Comparison of ENCODE assay signal across 8 cellular contexts in the genomic region with DNA sequence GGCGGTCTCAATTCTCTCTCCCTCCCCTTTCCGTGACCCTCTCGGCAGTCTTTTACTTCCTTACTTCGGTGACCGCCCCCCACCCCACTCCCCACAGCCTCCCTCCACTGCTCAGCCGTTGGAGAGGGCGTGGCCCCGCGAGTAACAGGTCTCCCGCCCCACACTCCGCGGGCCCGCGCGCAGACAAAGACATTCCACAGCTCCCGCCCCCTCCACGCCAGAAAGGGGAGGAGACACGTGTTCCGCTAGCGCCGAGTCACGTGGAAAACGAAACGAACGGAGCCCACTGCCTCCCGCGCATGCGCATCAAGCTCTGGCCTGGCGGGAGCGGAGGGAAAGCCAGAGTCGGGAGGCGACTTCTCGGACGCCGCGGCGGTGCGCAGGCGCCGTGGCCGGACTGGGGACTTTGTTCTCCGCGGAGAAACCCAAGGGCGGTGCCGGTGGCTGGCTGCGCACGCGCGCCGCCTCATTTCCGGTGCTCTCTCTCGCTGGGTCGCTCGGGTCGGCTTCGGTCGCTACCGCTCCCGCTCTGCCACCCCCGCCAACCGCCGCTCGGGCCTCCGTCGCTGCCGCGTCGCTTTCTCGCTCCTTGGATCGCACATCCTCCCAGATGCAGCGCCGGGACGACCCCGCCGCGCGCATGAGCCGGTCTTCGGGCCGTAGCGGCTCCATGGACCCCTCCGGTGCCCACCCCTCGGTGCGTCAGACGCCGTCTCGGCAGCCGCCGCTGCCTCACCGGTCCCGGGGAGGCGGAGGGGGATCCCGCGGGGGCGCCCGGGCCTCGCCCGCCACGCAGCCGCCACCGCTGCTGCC. TPM values are rescaled to one million over a fixed set of nuclear protein-coding genes. Genes with fewer than 3 reads are reported as not detected.
DNase-seq lines count a peak whose midpoint lies in the region; ATAC-seq and TF ChIP-seq lines count a peak whose summit lies in the region.

A gene with protein sequence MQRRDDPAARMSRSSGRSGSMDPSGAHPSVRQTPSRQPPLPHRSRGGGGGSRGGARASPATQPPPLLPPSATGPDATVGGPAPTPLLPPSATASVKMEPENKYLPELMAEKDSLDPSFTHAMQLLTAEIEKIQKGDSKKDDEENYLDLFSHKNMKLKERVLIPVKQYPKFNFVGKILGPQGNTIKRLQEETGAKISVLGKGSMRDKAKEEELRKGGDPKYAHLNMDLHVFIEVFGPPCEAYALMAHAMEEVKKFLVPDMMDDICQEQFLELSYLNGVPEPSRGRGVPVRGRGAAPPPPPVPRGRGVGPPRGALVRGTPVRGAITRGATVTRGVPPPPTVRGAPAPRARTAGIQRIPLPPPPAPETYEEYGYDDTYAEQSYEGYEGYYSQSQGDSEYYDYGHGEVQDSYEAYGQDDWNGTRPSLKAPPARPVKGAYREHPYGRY (plus strand): TSS at position 483 of the 813 bp plus-strand sequence. CDS start 128 bp downstream, at position 611.

- no peaks in the 10 kb centered on the region for H3K27me3 ChIP-seq in prostate gland (replicated peaks; ENCODE audit: insufficient read depth)

- TF ChIP-seq CTCF in prostate gland (IDR thresholded peaks at IDR 0.05): peak in 2 of 4 experiments; percentile 14 to 23

- ATAC-seq in GM18498 (IDR thresholded peaks at IDR 0.05; ENCODE audit: unreplicated experiment): peak; percentile 86
- peak; percentile 76 for ATAC-seq in HG02938 (IDR thresholded peaks at IDR 0.05; ENCODE audit: unreplicated experiment)
- peak; percentile 95 for ATAC-seq in left ventricle myocardium superior

- WGBS in prostate gland: under 1% methylated on average over 89 of the region's 101 CpGs
- WGBS in urinary bladder: under 1% methylated on average over 101 of the region's 101 CpGs

- TF ChIP-seq POLR2A in prostate gland (IDR thresholded peaks at IDR 0.05): peak; percentile 87

- DNase-seq in NCI-H187 (lab: John Stamatoyannopoulos, UW) (peak; percentile 97 to 98), T-helper 2 cell (peak; percentile 92 to 99 (median 97)), left ventricle myocardium superior (peak; percentile 99), prostate gland (ENCODE audit: low spot score) (peak; percentile 98)

- H3K4me3 ChIP-seq in prostate gland (peak within 1 kb of the TSS; percentile 96 to 98), urinary bladder (ENCODE audit: low read depth, low read length) (peak within 1 kb of the TSS; percentile 86)

- H3K9me3 ChIP-seq in prostate gland: no peaks in the 10 kb centered on the region

- H3K27ac ChIP-seq in angular gyrus (ENCODE audit: low read depth, low read length) (peak within 1 kb of the TSS; percentile 97), prostate gland (peak within 1 kb of the TSS; percentile 97 to 98), urinary bladder (ENCODE audit: low read depth) (peak within 1 kb of the TSS; percentile 92)

- intact Hi-C loops in left ventricle myocardium superior (cut with micrococcal nuclease): no loop called here
- intact Hi-C loops in prostate gland (cut with DNase I): loop anchor here (5.0 kb wide), 1 partner anchor 71 kb away; no protein-coding TSS in a partner anchor

- no peaks in the 10 kb centered on the region for H3K36me3 ChIP-seq in prostate gland
- no peaks in the 10 kb centered on the region for H3K36me3 ChIP-seq in urinary bladder (ENCODE audit: insufficient read depth)

- peaks cover 5% of the 10 kb centered on the region for H3K4me1 ChIP-seq in prostate gland (replicated peaks)
- H3K4me1 ChIP-seq in urinary bladder (ENCODE audit: insufficient read depth): no peaks in the 10 kb centered on the region

RNA-seq across cellular contexts. Expression of the gene that starts here (rescaled TPM):
- total RNA-seq in left ventricle myocardium superior (61.7 TPM), prostate gland (10 to 100 TPM; 77.3 to 77.6 TPM), urinary bladder (84.8 TPM)
- polyA plus RNA-seq in urinary bladder: 85.0 TPM

Comparison
In these comparisons a context has a peak if more than half of its experiments do, and no peak if none do; other contexts are left out.
1. Peak in every context shown above with its lines: DNase-seq, ATAC-seq, H3K4me3 ChIP-seq and H3K27ac ChIP-seq.